ENCODE assay signal across 8 cellular contexts in genomic region chr7:32905175-32905662, GRCh38. TPM values are rescaled to one million over a fixed set of nuclear protein-coding genes. Genes with fewer than 3 reads are reported as not detected.
DNase-seq lines count a peak whose midpoint lies in the region; ATAC-seq and TF ChIP-seq lines count a peak whose summit lies in the region.

No MANE protein-coding gene starts in this region.

- no peak for TF ChIP-seq POLR2A in GM18505 (IDR thresholded peaks at IDR 0.05; ENCODE audit: borderline replicate concordance, extremely low read depth, insufficient read depth, insufficient read length)

- TF ChIP-seq RAD21 in Ishikawa (IDR thresholded peaks at IDR 0.05; ENCODE audit: low read depth) = no peak

- ATAC-seq in GM18505 (IDR thresholded peaks at IDR 0.05; ENCODE audit: unreplicated experiment) (peak; percentile 75), left colon (peak; percentile 87), GM19455 (IDR thresholded peaks at IDR 0.05; ENCODE audit: unreplicated experiment) (no peak)

- intact Hi-C loops in left colon (cut with DNase I, micrococcal nuclease) = no loop called here

- no peak overlapping the region for H3K4me3 ChIP-seq in WERI-Rb-1 (ENCODE audit: low read depth, low read length)

- no peak for TF ChIP-seq CTCF in WERI-Rb-1 (IDR thresholded peaks at IDR 0.05; ENCODE audit: low read depth, low read length)

- H3K27me3 ChIP-seq in WERI-Rb-1 (ENCODE audit: insufficient read depth, low read depth, severe bottlenecking) = no peaks in the 10 kb centered on the region

- peak overlapping the region; percentile 6 for H3K27ac ChIP-seq in caudate nucleus (ENCODE audit: low read depth, low read length)
- H3K27ac ChIP-seq in WERI-Rb-1 = no peak overlapping the region

- no peaks in the 10 kb centered on the region for H3K36me3 ChIP-seq in WERI-Rb-1

- no peaks in the 10 kb centered on the region for H3K9me3 ChIP-seq in WERI-Rb-1 (ENCODE audit: severe bottlenecking)

- TF ChIP-seq EP300 in Ishikawa (IDR thresholded peaks at IDR 0.05; ENCODE audit: borderline replicate concordance) = no peak

- DNase-seq in activated CD4-positive, CD25-positive, alpha-beta regulatory T cell treated with anti-CD3 and anti-CD28 coated beads, Interleukin-2, amount 50 U/mL, for 16 hours (ENCODE audit: low read depth, low spot score) = peak; percentile 57
- DNase-seq in caudate nucleus (lab: John Stamatoyannopoulos, UW) (peak in 43 of 61 donors; percentile 1 to 77 (median 35)), left colon (peak; percentile 33 to 50), WERI-Rb-1 (no peak)
- peak; percentile 44 to 57 for DNase-seq in stimulated activated CD4-positive, alpha-beta T cell treated with anti-CD3 and anti-CD28 coated beads, Interleukin-2, amount 100 ng/mL, for 48 hours

TF ChIP-seq in Ishikawa, 13 proteins besides CTCF, POLR2A, EP300 and RAD21:
- TF ChIP-seq USF1 (IDR thresholded peaks at IDR 0.05) (peak; percentile 50; the same call in 1 of the 2 replicates), EGR1 (IDR thresholded peaks at IDR 0.05) (no peak), TCF12 (IDR thresholded peaks at IDR 0.05; ENCODE audit: low read depth) (no peak)

RNA-seq across cellular contexts. Expression of gene KBTBD2, which starts 13.7 kb away (rescaled TPM):
- total RNA-seq in left colon = 10 to 100 TPM; 22.2 to 25.7 TPM

RNA-seq across cellular contexts. Expression of gene FKBP9, which starts 52.0 kb away (rescaled TPM):
- total RNA-seq in left colon = 100 to 1,000 TPM in 1 of 2 donors, 10 to 100 TPM in 1; 89.5 to 136 TPM
